Comparison of ENCODE assay signal across 8 cellular contexts in the genomic region with DNA sequence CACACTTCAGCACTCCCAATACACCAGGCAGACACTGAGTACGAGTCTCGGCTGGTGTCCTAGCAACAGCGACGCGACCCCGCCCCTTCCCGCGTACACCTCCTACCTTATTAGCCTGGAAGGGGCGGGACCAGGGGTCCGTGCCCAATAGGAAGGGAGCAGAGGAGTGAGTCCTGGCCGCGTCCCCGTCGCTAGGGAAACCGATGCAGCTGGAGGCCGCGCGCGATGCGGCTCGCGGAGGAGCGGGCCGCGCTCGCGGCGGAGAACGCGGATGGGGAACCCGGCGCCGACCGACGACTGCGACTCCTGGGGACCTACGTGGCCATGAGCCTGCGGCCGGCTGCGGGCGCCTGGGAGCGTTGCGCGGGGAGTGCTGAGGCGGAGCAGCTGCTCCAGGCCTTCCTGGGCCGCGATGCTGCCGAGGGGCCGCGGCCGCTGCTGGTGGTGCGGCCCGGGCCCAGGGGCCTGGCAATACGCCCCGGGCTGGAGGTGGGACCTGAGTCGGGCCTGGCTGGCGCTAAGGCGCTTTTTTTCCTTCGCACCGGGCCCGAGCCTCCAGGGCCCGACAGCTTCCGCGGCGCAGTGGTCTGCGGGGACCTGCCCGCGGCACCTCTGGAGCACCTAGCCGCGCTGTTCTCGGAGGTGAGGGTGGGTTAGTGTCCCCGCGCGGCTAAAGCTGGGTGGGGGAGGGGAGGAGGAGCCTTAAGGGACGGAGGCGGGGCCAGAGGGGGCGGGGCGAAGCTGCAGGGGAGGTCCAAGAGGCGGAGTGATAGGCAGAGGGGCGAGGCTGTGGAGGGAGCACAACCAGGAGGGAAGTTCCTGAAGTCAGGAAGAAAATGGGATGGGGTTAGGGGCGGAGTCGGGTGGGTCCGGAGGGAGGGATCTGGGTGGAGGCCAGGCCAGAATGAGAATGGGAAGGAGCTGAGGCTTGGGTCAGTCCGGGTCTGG. TPM values are rescaled to one million over a fixed set of nuclear protein-coding genes. Genes with fewer than 3 reads are reported as not detected.
DNase-seq lines count a peak whose midpoint lies in the region; ATAC-seq lines count a peak whose summit lies in the region.

TSS of gene DNAH9 (plus strand) at position 197 of the 948 bp plus-strand sequence. CDS start at position 226, 29 bp downstream.

- no peaks in the 10 kb centered on the region for H4K20me1 ChIP-seq in Karpas-422 (ENCODE audit: insufficient read depth, low read depth, low read length)

- no peaks in the 10 kb centered on the region for H3K36me3 ChIP-seq in skeletal muscle tissue (ENCODE audit: control insufficient read depth in 3 of 3, insufficient read depth in 3 of 3, low read length in 3 of 3)
- no peaks in the 10 kb centered on the region for H3K36me3 ChIP-seq in Karpas-422 (ENCODE audit: insufficient read depth, low read length)

- no peak within 1 kb of the TSS for H3K4me2 ChIP-seq in Karpas-422 (ENCODE audit: low read depth, low read length, poor library complexity, severe bottlenecking)

- no peak within 1 kb of the TSS for H2AFZ ChIP-seq in Karpas-422 (ENCODE audit: low read length)

- ATAC-seq in HG02973 (IDR thresholded peaks at IDR 0.05; ENCODE audit: unreplicated experiment) (no peak), HG03342 (IDR thresholded peaks at IDR 0.05; ENCODE audit: unreplicated experiment) (no peak)

- H3K9ac ChIP-seq in skeletal muscle tissue (ENCODE audit: low read depth in 1 of 3, low read length in 3 of 3) (peak within 1 kb of the TSS in 1 of 3 donors; percentile 16), Karpas-422 (ENCODE audit: low read length) (no peak within 1 kb of the TSS)

- no peaks in the 10 kb centered on the region for H3K9me2 ChIP-seq in Karpas-422 (replicated peaks; ENCODE audit: insufficient read depth, low read length)

- H3K9me3 ChIP-seq in skeletal muscle tissue (ENCODE audit: control insufficient read depth in 3 of 3, low read length in 3 of 3) (no peaks in the 10 kb centered on the region), Karpas-422 (ENCODE audit: low read length) (no peaks in the 10 kb centered on the region)

- H3K27ac ChIP-seq in skeletal muscle tissue (ENCODE audit: low read depth, low read length) (no peak within 1 kb of the TSS), Karpas-422 (ENCODE audit: low read length) (no peak within 1 kb of the TSS)

- peak within 1 kb of the TSS; percentile 39 to 52 (median 40) for H3K4me3 ChIP-seq in skeletal muscle tissue (ENCODE audit: low read length in 3 of 3)
- no peak within 1 kb of the TSS for H3K4me3 ChIP-seq in Karpas-422 (ENCODE audit: low read length)

- H3K27me3 ChIP-seq in skeletal muscle tissue (ENCODE audit: control insufficient read depth in 3 of 3, insufficient read depth in 3 of 3, low read length in 3 of 3) (peaks cover 4 to 7% (median 5%) of the 10 kb centered on the region in 3 donors), Karpas-422 (ENCODE audit: low read length) (no peaks in the 10 kb centered on the region)

- peaks cover 3 to 8% (median 3%) of the 10 kb centered on the region in 3 donors for H3K4me1 ChIP-seq in skeletal muscle tissue (ENCODE audit: control insufficient read depth in 3 of 3, insufficient read depth in 3 of 3, low read length in 3 of 3)
- H3K4me1 ChIP-seq in Karpas-422 (ENCODE audit: low read length) = no peaks in the 10 kb centered on the region

- no peaks in the 10 kb centered on the region for H3K79me2 ChIP-seq in Karpas-422 (ENCODE audit: low read length)

- DNase-seq in D341Med (ENCODE audit: low spot score) (peak; percentile 85), NCI-H2227 (lab: John Stamatoyannopoulos, UW; ENCODE audit: unreplicated experiment) (peak; percentile 81), cerebellum (ENCODE audit: low spot score) (peak; percentile 53), islet precursor cell (peak; percentile 99), Karpas-422 (no peak)

RNA-seq across cellular contexts. Expression of gene DNAH9, which starts in this region (rescaled TPM):
- total RNA-seq in cerebellum = 5.4 TPM
- 1.0 TPM for total RNA-seq in skeletal muscle tissue
- total RNA-seq in Karpas-422 (2014; rRNA removed; shearing (Covaris generic); ENCODE audit: low replicate concordance) = not detected in 2 replicates
